ENCODE assay signal across 19 cellular contexts in genomic region chr17:51060396-51060795, GRCh38.
"Had no signal": no experiment of that assay in that cellular context is flagged by ENCODE, and none has a peak within 500 bp of the region (broad histone marks: within the 10 kb centered on the region; RNA-seq: fewer than 3 reads in every experiment).

No MANE protein-coding gene starts in this region.

- H3K27ac Mint-ChIP-seq: activated CD4-positive, alpha-beta T cell treated with anti-CD3 and anti-CD28 coated beads, Interleukin-2, amount 10 ng/mL, durations not matched to agents 24 days and 14 days; activated CD8-positive, alpha-beta T cell treated with anti-CD3 and anti-CD28 coated beads for 36 hours; activated naive CD8-positive, alpha-beta T cell treated with anti-CD3 and anti-CD28 coated beads, Interleukin-2, amount 10 ng/mL, durations not matched to agents 7 days and 5 days; activated T-helper 17 cell treated with anti-CD3 and anti-CD28 coated beads, Interleukin-2, amount 50 U/mL, for 72 hours; memory B cell; stimulated activated memory B cell treated with anti-CD40 and anti-IgM and Interleukin-4, amounts not matched to agents 10 μg/mL and 1 μg/mL and 100 μg/mL, for 72 hours; T-helper 1 cell treated with Interleukin-12 subunit alpha and Interleukin-12 subunit beta and Interleukin-4 antibody, amounts not matched to agents 30 μg/mL and 1 μg/mL, for 36 hours had no signal

- H3K9me3 ChIP-seq: esophagus squamous epithelium, heart right ventricle, ovary, thoracic aorta had no signal

- H3K27me3 Mint-ChIP-seq: activated CD4-positive, alpha-beta T cell treated with anti-CD3 and anti-CD28 coated beads, Interleukin-2, amount 10 ng/mL, durations not matched to agents 24 days and 14 days; activated CD8-positive, alpha-beta T cell treated with anti-CD3 and anti-CD28 coated beads for 36 hours; activated naive CD8-positive, alpha-beta T cell treated with anti-CD3 and anti-CD28 coated beads, Interleukin-2, amount 10 ng/mL, durations not matched to agents 7 days and 5 days; activated T-helper 17 cell treated with anti-CD3 and anti-CD28 coated beads, Interleukin-2, amount 50 U/mL, for 72 hours; memory B cell; naive thymus-derived CD8-positive, alpha-beta T cell; stimulated activated memory B cell treated with anti-CD40 and anti-IgM and Interleukin-4, amounts not matched to agents 10 μg/mL and 1 μg/mL and 100 μg/mL, for 72 hours had no signal

- H3K9me3 Mint-ChIP-seq: activated CD4-positive, alpha-beta T cell treated with anti-CD3 and anti-CD28 coated beads, Interleukin-2, amount 10 ng/mL, durations not matched to agents 24 days and 14 days; activated CD8-positive, alpha-beta T cell treated with anti-CD3 and anti-CD28 coated beads for 36 hours; activated naive CD8-positive, alpha-beta T cell treated with anti-CD3 and anti-CD28 coated beads, Interleukin-2, amount 10 ng/mL, durations not matched to agents 7 days and 5 days; activated T-helper 17 cell treated with anti-CD3 and anti-CD28 coated beads, Interleukin-2, amount 50 U/mL, for 72 hours; immature natural killer cell; memory B cell; naive thymus-derived CD8-positive, alpha-beta T cell; stimulated activated memory B cell treated with anti-CD40 and anti-IgM and Interleukin-4, amounts not matched to agents 10 μg/mL and 1 μg/mL and 100 μg/mL, for 72 hours; T-helper 1 cell treated with Interleukin-12 subunit alpha and Interleukin-12 subunit beta and Interleukin-4 antibody, amounts not matched to agents 30 μg/mL and 1 μg/mL, for 36 hours had no signal

- ATAC-seq: activated CD8-positive, alpha-beta T cell treated with anti-CD3 and anti-CD28 coated beads for 36 hours; activated T-helper 17 cell treated with anti-CD3 and anti-CD28 coated beads, Interleukin-2, amount 50 U/mL, for 72 hours; heart right ventricle; naive thymus-derived CD8-positive, alpha-beta T cell; sciatic nerve; stimulated activated memory B cell treated with anti-CD40 and anti-IgM and Interleukin-4, amounts not matched to agents 10 μg/mL and 1 μg/mL and 100 μg/mL, for 72 hours had no signal

- H3K4me3 ChIP-seq: coronary artery, esophagus squamous epithelium, heart right ventricle, ovary, thoracic aorta had no signal

- H3K27ac ChIP-seq: coronary artery, esophagus squamous epithelium, heart right ventricle, ovary, thoracic aorta had no signal

- H3K36me3 Mint-ChIP-seq: immature natural killer cell, memory B cell had no signal

- H3K36me3 ChIP-seq: brain microvascular endothelial cell, esophagus squamous epithelium, heart right ventricle, ovary, thoracic aorta had no signal

- H3K27me3 ChIP-seq: brain microvascular endothelial cell, esophagus squamous epithelium, heart right ventricle, ovary had no signal

- H3K4me3 Mint-ChIP-seq: activated CD4-positive, alpha-beta T cell treated with anti-CD3 and anti-CD28 coated beads, Interleukin-2, amount 10 ng/mL, durations not matched to agents 24 days and 14 days; activated CD8-positive, alpha-beta T cell treated with anti-CD3 and anti-CD28 coated beads for 36 hours; activated naive CD8-positive, alpha-beta T cell treated with anti-CD3 and anti-CD28 coated beads, Interleukin-2, amount 10 ng/mL, durations not matched to agents 7 days and 5 days; activated T-helper 17 cell treated with anti-CD3 and anti-CD28 coated beads, Interleukin-2, amount 50 U/mL, for 72 hours; immature natural killer cell; memory B cell; naive thymus-derived CD8-positive, alpha-beta T cell; stimulated activated memory B cell treated with anti-CD40 and anti-IgM and Interleukin-4, amounts not matched to agents 10 μg/mL and 1 μg/mL and 100 μg/mL, for 72 hours; T-helper 1 cell treated with Interleukin-12 subunit alpha and Interleukin-12 subunit beta and Interleukin-4 antibody, amounts not matched to agents 30 μg/mL and 1 μg/mL, for 36 hours had no signal

- DNase-seq: activated CD8-positive, alpha-beta T cell treated with anti-CD3 and anti-CD28 coated beads for 36 hours; activated naive CD4-positive, alpha-beta T cell treated with Interleukin-2 at 50 U/mL for 16 hours; activated naive CD8-positive, alpha-beta T cell treated with anti-CD3 and anti-CD28 coated beads, Interleukin-2, amount 10 ng/mL, durations not matched to agents 7 days and 5 days; activated T-cell treated with anti-CD3 and anti-CD28 coated beads, Interleukin-2, amount 50 U/mL, for 1 hour; esophagus squamous epithelium; heart right ventricle; immature natural killer cell; naive thymus-derived CD8-positive, alpha-beta T cell; ovary; stimulated activated CD4-positive, alpha-beta T cell treated with anti-CD3 and anti-CD28 coated beads, Interleukin-4, amount 100 ng/mL, for 24 hours had no signal
